31 cellular contexts compared by ENCODE assay signal in the genomic region with DNA sequence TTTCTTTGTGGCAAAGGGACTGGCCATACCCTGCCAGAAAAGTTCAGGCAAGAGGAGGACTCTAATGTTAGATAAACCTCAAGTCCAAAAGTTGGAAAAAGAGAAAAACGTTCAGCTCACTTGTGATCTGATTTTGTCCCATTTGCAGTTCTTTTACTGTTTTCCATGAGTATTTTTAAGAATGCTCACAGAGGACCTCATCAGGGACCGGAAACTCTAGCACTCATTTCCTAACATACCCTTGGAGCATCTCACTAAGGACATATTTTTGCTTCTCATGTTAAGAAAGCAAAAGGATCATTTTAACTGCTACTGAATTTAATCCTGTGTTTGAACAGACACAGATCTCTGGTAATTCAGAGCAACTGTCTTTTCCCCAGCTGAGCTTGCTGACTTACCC. TPM values are rescaled to one million over a fixed set of nuclear protein-coding genes. Genes with fewer than 3 reads are reported as not detected.
DNase-seq lines count a peak whose midpoint lies in the region; ATAC-seq and TF ChIP-seq lines count a peak whose summit lies in the region.
"Had no signal": no experiment of that assay in that cellular context is flagged by ENCODE, and none has a peak within 500 bp of the region (broad histone marks: within the 10 kb centered on the region; RNA-seq: fewer than 3 reads in every experiment).

No MANE protein-coding gene starts in this region.

- peak overlapping the region; percentile 85 for H3K27ac ChIP-seq in left ventricle myocardium inferior (replicated peaks)
- H3K27ac ChIP-seq in CD8-positive, alpha-beta memory T cell (ENCODE audit: low read depth, low read length) = no peak overlapping the region
- H3K27ac ChIP-seq: A549, epithelial cell of prostate, thyroid gland had no signal

- peak overlapping the region; percentile 87 for H3K27ac Mint-ChIP-seq in osteocyte (ENCODE audit: unreplicated experiment)
- no peak overlapping the region for H3K27ac Mint-ChIP-seq in CD8-positive, alpha-beta memory T cell
- H3K27ac Mint-ChIP-seq: activated naive CD4-positive, alpha-beta T cell treated with anti-CD3 and anti-CD28 coated beads, Interleukin-2, amount 10 ng/mL, durations not matched to agents 7 days and 5 days; activated T-cell treated with anti-CD3 and anti-CD28 coated beads, Interleukin-2, amount 50 U/mL, for 72 hours; memory B cell; natural killer cell; stimulated activated memory B cell treated with anti-CD40 and anti-IgM and Interleukin-4, amounts not matched to agents 10 μg/mL and 1 μg/mL and 100 μg/mL, for 72 hours; T-helper 17 cell had no signal

- H3K4me3 Mint-ChIP-seq in osteocyte (ENCODE audit: unreplicated experiment) = no peak overlapping the region
- H3K4me3 Mint-ChIP-seq in CD8-positive, alpha-beta memory T cell = no peak overlapping the region
- H3K4me3 Mint-ChIP-seq: activated naive CD4-positive, alpha-beta T cell treated with anti-CD3 and anti-CD28 coated beads, Interleukin-2, amount 10 ng/mL, durations not matched to agents 7 days and 5 days; activated T-cell treated with anti-CD3 and anti-CD28 coated beads, Interleukin-2, amount 50 U/mL, for 72 hours; H9; memory B cell; natural killer cell; stimulated activated memory B cell treated with anti-CD40 and anti-IgM and Interleukin-4, amounts not matched to agents 10 μg/mL and 1 μg/mL and 100 μg/mL, for 72 hours; T-helper 17 cell had no signal

- TF ChIP-seq CTCF in left ventricle myocardium inferior (IDR thresholded peaks at IDR 0.05; ENCODE audit: borderline replicate concordance) (no peak), fibroblast of the aortic adventitia (IDR thresholded peaks at IDR 0.05; ENCODE audit: insufficient read depth, low read length) (no peak), osteocyte (IDR thresholded peaks at IDR 0.05) (no peak)

- no peaks in the 10 kb centered on the region for H3K27me3 Mint-ChIP-seq in osteocyte (ENCODE audit: unreplicated experiment)
- H3K27me3 Mint-ChIP-seq in CD8-positive, alpha-beta memory T cell = peaks cover 9 to 35% of the 10 kb centered on the region in 2 donors

- peaks cover 64% of the 10 kb centered on the region for H3K27me3 ChIP-seq in left ventricle myocardium inferior (ENCODE audit: low read depth)
- no peaks in the 10 kb centered on the region for H3K27me3 ChIP-seq in CD8-positive, alpha-beta memory T cell (ENCODE audit: insufficient read depth, low read length, poor library complexity, severe bottlenecking)
- H3K27me3 ChIP-seq: gastrocnemius medialis, Peyer's patch, SJSA1, thyroid gland had no signal

- no peaks in the 10 kb centered on the region for H3K9me3 Mint-ChIP-seq in osteocyte (ENCODE audit: unreplicated experiment)
- peaks cover 0 to 7% (median 7%) of the 10 kb centered on the region in 5 donors for H3K9me3 Mint-ChIP-seq in CD8-positive, alpha-beta memory T cell
- H3K9me3 Mint-ChIP-seq: activated naive CD4-positive, alpha-beta T cell treated with anti-CD3 and anti-CD28 coated beads, Interleukin-2, amount 10 ng/mL, durations not matched to agents 7 days and 5 days had no signal

- no peak overlapping the region for H3K4me3 ChIP-seq in left ventricle myocardium inferior
- H3K4me3 ChIP-seq in fibroblast of the aortic adventitia (ENCODE audit: low read depth, low read length) = peak overlapping the region; percentile 6
- no peak overlapping the region for H3K4me3 ChIP-seq in CD8-positive, alpha-beta memory T cell (ENCODE audit: low read length)
- H3K4me3 ChIP-seq: A549, gastrocnemius medialis, Peyer's patch, SJSA1, skin epidermis, thyroid gland had no signal

- H3K4me1 ChIP-seq in left ventricle myocardium inferior = peaks cover 41% of the 10 kb centered on the region
- H3K4me1 ChIP-seq in CD8-positive, alpha-beta memory T cell (ENCODE audit: insufficient read depth, low read length) = no peaks in the 10 kb centered on the region
- H3K4me1 ChIP-seq: A549 had no signal

- H3K36me3 ChIP-seq in left ventricle myocardium inferior = no peaks in the 10 kb centered on the region
- H3K36me3 ChIP-seq in CD8-positive, alpha-beta memory T cell (ENCODE audit: insufficient read depth, low read length) = no peaks in the 10 kb centered on the region
- H3K36me3 ChIP-seq: gastrocnemius medialis, Peyer's patch, SJSA1, thyroid gland had no signal

- H3K4me1 Mint-ChIP-seq in osteocyte (ENCODE audit: unreplicated experiment) = peaks cover 52% of the 10 kb centered on the region
- no peaks in the 10 kb centered on the region for H3K4me1 Mint-ChIP-seq in CD8-positive, alpha-beta memory T cell
- H3K4me1 Mint-ChIP-seq: activated naive CD4-positive, alpha-beta T cell treated with anti-CD3 and anti-CD28 coated beads, Interleukin-2, amount 10 ng/mL, durations not matched to agents 7 days and 5 days; memory B cell; natural killer cell; stimulated activated memory B cell treated with anti-CD40 and anti-IgM and Interleukin-4, amounts not matched to agents 10 μg/mL and 1 μg/mL and 100 μg/mL, for 72 hours; T-helper 17 cell had no signal

- CTCF ChIA-PET in CD8-positive, alpha-beta memory T cell (lab: Charles Lee) = interaction anchor here (1.1 kb wide), 1 partner anchor 9 kb away, joined by 4 read pairs; no protein-coding TSS in a partner anchor

- no peaks in the 10 kb centered on the region for H3K9me3 ChIP-seq in left ventricle myocardium inferior (replicated peaks)
- no peaks in the 10 kb centered on the region for H3K9me3 ChIP-seq in CD8-positive, alpha-beta memory T cell (ENCODE audit: low read length)
- H3K9me3 ChIP-seq: A549, gastrocnemius medialis, Peyer's patch, SJSA1, thyroid gland had no signal

- intact Hi-C loops in left ventricle myocardium inferior (cut with micrococcal nuclease) (no loop called here), left ventricle myocardium superior (cut with micrococcal nuclease) (no loop called here)

- POLR2A ChIA-PET in CD8-positive, alpha-beta memory T cell (lab: Charles Lee) = no interaction called here

- H3K36me3 Mint-ChIP-seq in osteocyte (ENCODE audit: unreplicated experiment) = peaks cover 21% of the 10 kb centered on the region
- H3K36me3 Mint-ChIP-seq in CD8-positive, alpha-beta memory T cell = peaks cover 0 to 4% (median 0%) of the 10 kb centered on the region in 3 donors
- H3K36me3 Mint-ChIP-seq: activated naive CD4-positive, alpha-beta T cell treated with anti-CD3 and anti-CD28 coated beads, Interleukin-2, amount 10 ng/mL, durations not matched to agents 7 days and 5 days; memory B cell; natural killer cell; stimulated activated memory B cell treated with anti-CD40 and anti-IgM and Interleukin-4, amounts not matched to agents 10 μg/mL and 1 μg/mL and 100 μg/mL, for 72 hours had no signal

- no peak for DNase-seq in left ventricle myocardium inferior
- no peak for DNase-seq in left ventricle myocardium superior
- DNase-seq in fibroblast of the aortic adventitia (ENCODE audit: low read depth) = no peak
- no peak for DNase-seq in osteocyte (ENCODE audit: extremely low spot score, unreplicated experiment)
- DNase-seq in SK-N-DZ (ENCODE audit: low spot score) = no peak
- no peak for DNase-seq in superior temporal gyrus (ENCODE audit: extremely low spot score)
- DNase-seq in CD8-positive, alpha-beta memory T cell = no peak
- DNase-seq: activated CD4-positive, alpha-beta T cell treated with anti-CD3 and anti-CD28 coated beads for 4 hours; activated naive CD4-positive, alpha-beta T cell treated with anti-CD3 and anti-CD28 coated beads, Interleukin-2, amount 10 ng/mL, durations not matched to agents 7 days and 5 days; activated T-cell treated with anti-CD3 and anti-CD28 coated beads, Interleukin-2, amount 50 U/mL, for 72 hours; aorta; Calu3; central memory CD4-positive, alpha-beta T cell; dorsolateral prefrontal cortex; gastrocnemius medialis; H9; kidney glomerular epithelial cell; natural killer cell; NCI-H2081 treated with DMSO at 0.1 percent for 48 hours; NK-92 treated with Interleukin-12 subunit alpha and Interleukin-12 subunit beta, amount 100 ng/mL, for 24 hours; Peyer's patch; posterior cingulate gyrus; T-helper 17 cell; thyroid gland had no signal

- ATAC-seq in left ventricle myocardium superior (no peak), GM18867 (IDR thresholded peaks at IDR 0.05; ENCODE audit: unreplicated experiment) (no peak)
- ATAC-seq: A549; activated T-cell treated with anti-CD3 and anti-CD28 coated beads, Interleukin-2, amount 50 U/mL, for 72 hours; natural killer cell; stimulated activated memory B cell treated with anti-CD40 and anti-IgM and Interleukin-4, amounts not matched to agents 10 μg/mL and 1 μg/mL and 100 μg/mL, for 72 hours; T-helper 17 cell had no signal

RNA-seq across cellular contexts. Expression of gene COLEC12, which starts 42.5 kb away (rescaled TPM):
- total RNA-seq in left ventricle myocardium inferior (7.3 TPM), left ventricle myocardium superior (8.3 TPM), fibroblast of the aortic adventitia (ENCODE audit: low replicate concordance) (63.9 and 109 TPM in 2 replicates), osteocyte (113 and 120 TPM in 2 replicates)
- polyA plus RNA-seq in SK-N-DZ (2014; cell fraction: cytosol; rRNA removed) = 12.1 and 13.5 TPM in 2 replicates
- 4.6 and 5.3 TPM in 2 replicates for polyA plus RNA-seq in SK-N-DZ (2014; cell fraction: nucleus; rRNA removed)
- under 1 TPM in 1 of 2 experiments, not detected in 1; 0.04 TPM for total RNA-seq in CD8-positive, alpha-beta memory T cell
- polyA plus RNA-seq in CD8-positive, alpha-beta memory T cell = not detected
- total RNA-seq: Calu3, natural killer cell, T-helper 17 cell had no signal
